Comparison of ENCODE assay signal across 19 cellular contexts in the genomic region with DNA sequence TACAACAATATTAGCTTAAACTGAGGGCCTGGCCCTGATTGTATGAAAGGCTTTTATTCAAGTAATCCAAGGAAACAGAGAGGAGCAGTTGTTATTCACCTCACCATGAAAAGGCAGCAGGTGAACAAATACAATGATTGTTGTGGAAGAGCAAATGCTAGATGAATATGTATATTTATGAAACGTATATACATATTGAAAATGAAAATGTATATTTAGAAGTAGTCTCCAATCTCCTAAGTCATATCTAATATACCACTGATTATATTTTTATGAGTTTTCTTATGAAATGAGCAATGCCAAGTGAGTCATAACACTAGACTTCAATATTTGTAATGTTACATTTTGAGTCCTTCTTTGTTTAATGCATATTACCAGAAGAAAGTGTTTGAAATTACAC.
DNase-seq lines count a peak whose midpoint lies in the region; ATAC-seq and TF ChIP-seq lines count a peak whose summit lies in the region.
"Had no signal": no experiment of that assay in that cellular context is flagged by ENCODE, and none has a peak within 500 bp of the region (broad histone marks: within the 10 kb centered on the region; RNA-seq: fewer than 3 reads in every experiment).

No MANE protein-coding gene starts in this region.

- H3K4me3 ChIP-seq in SJCRH30 (no peak overlapping the region), uterus (no peak overlapping the region)
- H3K4me3 ChIP-seq: HAP-1, heart left ventricle had no signal

- H3K4me1 ChIP-seq in SJCRH30, result peaks cover 16% of the 10 kb centered on the region
- H3K4me1 ChIP-seq in uterus, result no peaks in the 10 kb centered on the region
- H3K4me1 ChIP-seq: HAP-1, heart left ventricle had no signal

- H3K9me3 ChIP-seq in SJCRH30 (replicated peaks) (no peaks in the 10 kb centered on the region), uterus (no peaks in the 10 kb centered on the region)
- H3K9me3 ChIP-seq: HAP-1 had no signal

- peak overlapping the region; percentile 3; the same call in 1 of the 2 replicates for H3K27ac ChIP-seq in SJCRH30
- H3K27ac ChIP-seq in uterus, result no peak overlapping the region
- H3K27ac ChIP-seq: heart left ventricle had no signal

- DNase-seq in COR-L47 (lab: John Stamatoyannopoulos, UW), result peak; percentile 62
- peak; percentile 89 to 97 for DNase-seq in NCI-H2081 (lab: John Stamatoyannopoulos, UW)
- DNase-seq in SJCRH30, result peak; percentile 6 to 55
- no peak for DNase-seq in SIG-M5 (lab: John Stamatoyannopoulos, UW)
- no peak for DNase-seq in GOT3 (lab: John Stamatoyannopoulos, UW)
- DNase-seq in head of caudate nucleus, result no peak
- no peak for DNase-seq in uterus
- DNase-seq: activated CD4-positive, alpha-beta T cell treated with anti-CD3 and anti-CD28 coated beads for 4 hours; activated naive CD4-positive, alpha-beta T cell treated with anti-CD3 and anti-CD28 coated beads for 36 hours; CD4-positive, alpha-beta T cell; endodermal cell; heart left ventricle; KBM-7; MV-4-11; right cardiac atrium; stimulated activated CD4-positive, alpha-beta T cell treated with anti-CD3 and anti-CD28 coated beads, Interleukin-15, amount 100 ng/mL, for 24 hours; stimulated activated naive B cell treated with anti-CD40 and anti-IgM and Interleukin-4, amounts not matched to agents 10 μg/mL and 1 μg/mL and 100 μg/mL, for 72 hours had no signal

- H3K27me3 ChIP-seq in SJCRH30 (no peaks in the 10 kb centered on the region), uterus (no peaks in the 10 kb centered on the region)
- H3K27me3 ChIP-seq: heart left ventricle had no signal

- ATAC-seq in HG02870 (IDR thresholded peaks at IDR 0.05; ENCODE audit: unreplicated experiment), result peak; percentile 55
- ATAC-seq: heart left ventricle; right cardiac atrium; stimulated activated naive B cell treated with anti-CD40 and anti-IgM and Interleukin-4, amounts not matched to agents 10 μg/mL and 1 μg/mL and 100 μg/mL, for 72 hours had no signal

- TF ChIP-seq CTCF in uterus (IDR thresholded peaks at IDR 0.05), result no peak

- H3K36me3 ChIP-seq in SJCRH30, result no peaks in the 10 kb centered on the region
- no peaks in the 10 kb centered on the region for H3K36me3 ChIP-seq in uterus
- H3K36me3 ChIP-seq: HAP-1, heart left ventricle had no signal

- intact Hi-C loops in head of caudate nucleus (cut with DNase I), result no loop called here
- intact Hi-C loops in uterus (cut with DNase I; ENCODE audit: low total_unique reads), result no loop called here

- no peak for TF ChIP-seq POLR2A in uterus (IDR thresholded peaks at IDR 0.05)

Comparison
In these comparisons a context has a peak if more than half of its experiments do, and no peak if none do; other contexts are left out.
1. DNase-seq: peak in COR-L47 (single experiment), NCI-H2081 (2 of 2) and SJCRH30 (2 of 2); none in SIG-M5 (single experiment), GOT3 (single experiment), head of caudate nucleus (0 of 42) and uterus (0 of 2).